ENCODE assay signal across 8 cellular contexts in the genomic region with DNA sequence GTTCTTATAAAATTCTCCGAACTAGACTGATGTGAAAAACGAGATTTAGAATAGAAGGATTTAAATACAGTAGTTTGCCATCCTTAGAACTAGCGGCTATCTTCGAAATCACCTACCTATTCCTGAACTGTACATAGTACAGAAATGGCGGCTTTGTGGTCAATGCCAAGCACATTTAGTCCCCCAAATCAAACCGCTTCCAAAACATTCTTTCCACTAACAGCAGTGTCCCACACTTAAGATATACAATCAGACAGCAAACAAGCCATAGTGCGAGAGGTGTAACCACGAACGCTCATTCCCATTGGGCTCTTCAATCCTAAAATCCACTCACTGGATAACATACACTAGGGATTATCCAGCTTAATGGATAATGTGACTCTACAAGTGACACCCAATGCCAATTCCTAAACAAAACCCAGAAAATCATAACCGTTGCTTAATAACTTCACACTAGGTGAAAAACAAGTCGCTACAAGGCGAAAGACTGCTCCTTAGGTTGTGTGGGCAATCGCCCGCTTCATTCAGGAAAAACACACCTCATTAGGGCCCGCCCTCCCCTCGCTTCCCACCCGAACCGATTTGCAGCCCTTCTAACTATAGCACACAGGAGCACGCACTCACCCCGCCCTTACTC. TPM values are rescaled to one million over a fixed set of nuclear protein-coding genes. Genes with fewer than 3 reads are reported as not detected.
DNase-seq lines count a peak whose midpoint lies in the region; ATAC-seq and TF ChIP-seq lines count a peak whose summit lies in the region.

No MANE protein-coding gene starts in this region.

- TF ChIP-seq CTCF in heart left ventricle (IDR thresholded peaks at IDR 0.05) (no peak), gastrocnemius medialis (IDR thresholded peaks at IDR 0.05 in 4 of 5, conservative IDR thresholded peaks at IDR 0.05 in 1 of 5) (no peak)

- no peaks in the 10 kb centered on the region for H3K9me3 Mint-ChIP-seq in activated T-cell treated with anti-CD3 and anti-CD28 coated beads, Interleukin-2, amount 50 U/mL, for 72 hours

- peaks cover 11 to 12% of the 10 kb centered on the region in 2 donors for H3K36me3 Mint-ChIP-seq in activated T-cell treated with anti-CD3 and anti-CD28 coated beads, Interleukin-2, amount 50 U/mL, for 72 hours (ENCODE audit: insufficient read depth in 2 of 2)

- intact Hi-C loops in heart left ventricle (cut with DNase I): loop anchor here in 8 of 10 donors (2.0 to 10.0 kb wide), 15 partner anchors 64 to 316 kb away; partner anchors contain the start of genes USP34 (in 3 of the 8) and FAM161A (in 1 of the 8)
- intact Hi-C loops in gastrocnemius medialis (cut with DNase I; ENCODE audit: low total_unique reads): loop anchor here (2.0 to 5.0 kb wide), 3 partner anchors 104 to 319 kb away; partner anchors contain the start of gene FAM161A

- H3K4me1 Mint-ChIP-seq in activated T-cell treated with anti-CD3 and anti-CD28 coated beads, Interleukin-2, amount 50 U/mL, for 72 hours (ENCODE audit: low read depth): peaks cover 53% of the 10 kb centered on the region

- H3K4me3 ChIP-seq in heart left ventricle (peak overlapping the region; percentile 60 to 90 (median 78)), gastrocnemius medialis (peak overlapping the region; percentile 73 to 94 (median 82))

- no peaks in the 10 kb centered on the region for H3K27me3 ChIP-seq in heart left ventricle
- H3K27me3 ChIP-seq in gastrocnemius medialis: no peaks in the 10 kb centered on the region

- H3K9me3 ChIP-seq in heart left ventricle (no peaks in the 10 kb centered on the region), gastrocnemius medialis (no peaks in the 10 kb centered on the region)

- ATAC-seq in activated T-cell treated with anti-CD3 and anti-CD28 coated beads, Interleukin-2, amount 50 U/mL, for 72 hours (replicated peaks in 1 of 2): no peak
- no peak for ATAC-seq in heart left ventricle
- ATAC-seq in gastrocnemius medialis: no peak
- no peak for ATAC-seq in GM18861 (IDR thresholded peaks at IDR 0.05; ENCODE audit: unreplicated experiment)

- H3K27ac ChIP-seq in heart left ventricle (peak overlapping the region; percentile 64 to 98 (median 93)), gastrocnemius medialis (peak overlapping the region; percentile 97 to 99 (median 99))

- in situ Hi-C loops in gastrocnemius medialis (cut with MboI; ENCODE audit: low sequenced_read_pairs in 4 of 4): loop anchor here (10.0 to 25.0 kb wide), 4 partner anchors 61 to 229 kb away; partner anchors contain the start of gene USP34 (in 1 of the 4)

- H3K4me1 ChIP-seq in heart left ventricle (peaks cover 4 to 42% (median 33%) of the 10 kb centered on the region in 12 donors), gastrocnemius medialis (peaks cover 39 to 41% of the 10 kb centered on the region in 2 donors)

- WGBS in heart left ventricle, 4 donors: 0 to 1% (median 1%) methylated on average over 17 to 20 of the region's 20 CpGs

- H3K4me3 Mint-ChIP-seq in activated T-cell treated with anti-CD3 and anti-CD28 coated beads, Interleukin-2, amount 50 U/mL, for 72 hours: peak overlapping the region; percentile 92 to 94

- TF ChIP-seq POLR2A in heart left ventricle (IDR thresholded peaks at IDR 0.05) (peak in 1 of 2 donors; percentile 59), gastrocnemius medialis (IDR thresholded peaks at IDR 0.05) (no peak)

- H3K36me3 ChIP-seq in heart left ventricle: peaks cover 0 to 15% (median 5%) of the 10 kb centered on the region in 9 donors
- no peaks in the 10 kb centered on the region for H3K36me3 ChIP-seq in gastrocnemius medialis

- H3K27ac Mint-ChIP-seq in activated T-cell treated with anti-CD3 and anti-CD28 coated beads, Interleukin-2, amount 50 U/mL, for 72 hours: peak overlapping the region; percentile 91

- H3K27me3 Mint-ChIP-seq in activated T-cell treated with anti-CD3 and anti-CD28 coated beads, Interleukin-2, amount 50 U/mL, for 72 hours (ENCODE audit: low read depth): no peaks in the 10 kb centered on the region

- DNase-seq in D341Med (ENCODE audit: low spot score) (peak; percentile 71), Kasumi-1 (lab: John Stamatoyannopoulos, UW) (peak; percentile 32 to 49), heart left ventricle (peak in 2 of 5 donors; percentile 89 to 93), gastrocnemius medialis (peak in 1 of 2 donors; percentile 94), SKM-1 (lab: John Stamatoyannopoulos, UW; ENCODE audit: unreplicated experiment) (no peak), NCI-H345 treated with DMSO at 0.1 percent for 48 hours (lab: John Stamatoyannopoulos, UW; ENCODE audit: unreplicated experiment) (no peak)
- DNase-seq in activated T-cell treated with anti-CD3 and anti-CD28 coated beads, Interleukin-2, amount 50 U/mL, for 72 hours: peak in 1 of 2 donors; percentile 10

RNA-seq across cellular contexts. Expression of gene XPO1, which starts 2.0 kb away (rescaled TPM):
- 100 to 1,000 TPM; 130 to 161 TPM for total RNA-seq in activated T-cell treated with anti-CD3 and anti-CD28 coated beads, Interleukin-2, amount 50 U/mL, for 72 hours
- total RNA-seq in heart left ventricle (10 to 100 TPM; 39.2 to 89.5 (median 74.6) TPM), gastrocnemius medialis (10 to 100 TPM; 34.3 to 69.1 (median 56.3) TPM)
- 100 to 1,000 TPM in 1 of 2 donors, 10 to 100 TPM in 1; 31.1 to 110 TPM for polyA plus RNA-seq in heart left ventricle

Comparison
In these comparisons a context has a peak if more than half of its experiments do, and no peak if none do; other contexts are left out.
1. DNase-seq: peak in D341Med (single experiment) and Kasumi-1 (2 of 2); none in SKM-1 (single experiment) and NCI-H345 treated with DMSO at 0.1 percent for 48 hours (single experiment).